ENCODE assay signal across 26 cellular contexts in genomic region chr17:53390575-53390974, GRCh38.
"Had no signal": no experiment of that assay in that cellular context is flagged by ENCODE, and none has a peak within 500 bp of the region (broad histone marks: within the 10 kb centered on the region; RNA-seq: fewer than 3 reads in every experiment).

No MANE protein-coding gene starts in this region.

- ATAC-seq: activated CD4-positive, CD25-positive, alpha-beta regulatory T cell treated with anti-CD3 and anti-CD28 coated beads, Interleukin-2, amount 50 U/mL, for 24 hours; activated CD8-positive, alpha-beta T cell treated with anti-CD3 and anti-CD28 coated beads for 36 hours; activated T-cell treated with anti-CD3 and anti-CD28 coated beads, Interleukin-2, amount 50 U/mL, for 4 hours; activated T-helper 17 cell treated with anti-CD3 and anti-CD28 coated beads, Interleukin-2, amount 50 U/mL, for 72 hours; heart left ventricle; T-helper 17 cell had no signal

- H3K27me3 ChIP-seq: brain microvascular endothelial cell, dorsolateral prefrontal cortex, esophagus muscularis mucosa, heart left ventricle had no signal

- DNase-seq: activated B cell treated with CpG ODN at 0.5 μM for 24 hours; activated CD4-positive, alpha-beta T cell treated with anti-CD3 and anti-CD28 coated beads for 48 hours; activated CD4-positive, alpha-beta T cell treated with anti-CD3 and anti-CD28 coated beads, Interleukin-2, amount 50 U/mL, for 1 hour; activated CD4-positive, alpha-beta T cell treated with anti-CD3 and anti-CD28 coated beads, Interleukin-2, amount 50 U/mL, for 48 hours; activated CD8-positive, alpha-beta memory T cell treated with anti-CD3 and anti-CD28 coated beads for 24 hours; activated CD8-positive, alpha-beta T cell treated with anti-CD3 and anti-CD28 coated beads for 36 hours; activated effector memory CD4-positive, alpha-beta T cell treated with Interleukin-2 at 50 U/mL for 16 hours; activated gamma-delta T cell treated with Interleukin-2 at 50 U/mL for 16 hours; activated naive CD4-positive, alpha-beta T cell treated with anti-CD3 and anti-CD28 coated beads, Interleukin-2, amount 50 U/mL, for 16 hours; activated naive CD4-positive, alpha-beta T cell treated with Interleukin-2 at 50 U/mL for 16 hours; activated T-cell treated with anti-CD3 and anti-CD28 coated beads, Interleukin-2, amount 50 U/mL, for 4 hours; amniotic stem cell; anterior cingulate cortex; brain microvascular endothelial cell; dorsolateral prefrontal cortex; effector memory CD4-positive, alpha-beta T cell; endodermal cell; heart left ventricle; T-helper 1 cell; T-helper 17 cell; T1000; WERI-Rb-1 had no signal

- H3K9me3 ChIP-seq: esophagus muscularis mucosa, heart left ventricle had no signal

- H3K4me1 ChIP-seq: esophagus muscularis mucosa, heart left ventricle had no signal

- H3K4me3 ChIP-seq: coronary artery, dorsolateral prefrontal cortex, esophagus muscularis mucosa, heart left ventricle had no signal

- H3K27ac ChIP-seq: brain microvascular endothelial cell, coronary artery, dorsolateral prefrontal cortex, esophagus muscularis mucosa, heart left ventricle, WERI-Rb-1 had no signal

- H3K36me3 ChIP-seq: brain microvascular endothelial cell, esophagus muscularis mucosa, heart left ventricle, WERI-Rb-1 had no signal
